17 cellular contexts compared by ENCODE assay signal in the genomic region with DNA sequence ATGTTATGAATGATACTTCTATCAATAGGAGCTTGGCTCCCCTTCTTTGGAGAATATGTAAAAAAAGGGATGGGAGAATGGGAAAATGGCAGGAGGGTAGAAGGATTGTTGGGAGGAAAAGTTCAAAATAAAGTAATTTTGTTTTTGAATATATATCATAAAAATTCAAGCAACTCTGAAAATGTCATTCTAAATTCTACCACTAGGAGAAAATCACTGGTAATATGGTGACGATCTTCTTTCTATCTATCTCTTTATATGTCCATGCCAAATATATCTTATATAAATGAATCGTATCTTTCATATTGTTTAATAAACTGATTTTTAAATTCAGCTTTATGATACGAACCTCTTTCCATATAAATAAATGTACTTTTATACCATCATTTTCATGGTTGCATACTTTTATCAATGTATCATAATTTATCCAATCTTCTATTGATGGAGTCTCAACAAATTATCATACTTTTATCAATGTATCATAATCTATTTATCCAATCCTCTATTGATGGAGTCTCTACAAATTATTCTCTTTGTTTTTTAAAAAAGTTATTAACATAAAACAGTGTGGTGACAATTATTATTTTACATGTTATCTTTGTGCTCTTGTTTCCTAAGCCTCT.
A peak's percentile ranks its signal among the peaks of the same experiment; 100 is the strongest.
DNase-seq lines count a peak whose midpoint lies in the region; TF ChIP-seq lines count a peak whose summit lies in the region.
"Had no signal": no experiment of that assay in that cellular context is flagged by ENCODE, and none has a peak within 500 bp of the region (broad histone marks: within the 10 kb centered on the region; RNA-seq: fewer than 3 reads in every experiment).

No MANE protein-coding gene starts in this region.

- H3K9me3 Mint-ChIP-seq in endothelial cell (ENCODE audit: unreplicated experiment): no peaks in the 10 kb centered on the region
- H3K9me3 Mint-ChIP-seq: stimulated activated naive CD8-positive, alpha-beta T cell treated with anti-CD3 and anti-CD28 coated beads, Interleukin-15, Interleukin-2, amounts not matched to agents 100 ng/mL and 50 ng/mL, for 24 hours had no signal

- DNase-seq in DMS53 (lab: John Stamatoyannopoulos, UW): peak; percentile 44
- no peak for DNase-seq in DMS53 treated with DMSO at 0.1 percent for 48 hours (lab: John Stamatoyannopoulos, UW; ENCODE audit: unreplicated experiment)
- DNase-seq in NAMALWA (ENCODE audit: low spot score): peak; percentile 21
- no peak for DNase-seq in endothelial cell (ENCODE audit: low spot score)
- DNase-seq in retinal pigment epithelial cell (ENCODE audit: low read depth): no peak
- no peak for DNase-seq in NCI-H146 (lab: John Stamatoyannopoulos, UW)
- no peak for DNase-seq in nucleus accumbens (lab: John Stamatoyannopoulos, UW)
- DNase-seq in anterior cingulate cortex (lab: John Stamatoyannopoulos, UW): no peak
- DNase-seq: activated CD4-positive, CD25-positive, alpha-beta regulatory T cell; activated CD8-positive, alpha-beta memory T cell treated with anti-CD3 and anti-CD28 coated beads, Interleukin-2, amount 50 U/mL, for 4 hours; DMS153; erythroblast; lower lobe of right lung; NCI-H226 had no signal

- H3K4me3 ChIP-seq in retinal pigment epithelial cell (ENCODE audit: low read length): no peak overlapping the region
- H3K4me3 ChIP-seq: lower lobe of right lung, skin epidermis had no signal

- H3K36me3 Mint-ChIP-seq in endothelial cell (ENCODE audit: low read depth, unreplicated experiment): no peaks in the 10 kb centered on the region
- H3K36me3 Mint-ChIP-seq: activated naive CD8-positive, alpha-beta T cell had no signal

- H3K4me3 Mint-ChIP-seq in endothelial cell (ENCODE audit: unreplicated experiment): no peak overlapping the region
- H3K4me3 Mint-ChIP-seq: activated naive CD8-positive, alpha-beta T cell; stimulated activated naive CD8-positive, alpha-beta T cell treated with anti-CD3 and anti-CD28 coated beads, Interleukin-15, Interleukin-2, amounts not matched to agents 100 ng/mL and 50 ng/mL, for 24 hours had no signal

- no peak overlapping the region for H3K27ac Mint-ChIP-seq in endothelial cell (ENCODE audit: unreplicated experiment)
- H3K27ac Mint-ChIP-seq: activated naive CD8-positive, alpha-beta T cell; stimulated activated naive CD8-positive, alpha-beta T cell treated with anti-CD3 and anti-CD28 coated beads, Interleukin-15, Interleukin-2, amounts not matched to agents 100 ng/mL and 50 ng/mL, for 24 hours had no signal

- no peaks in the 10 kb centered on the region for H3K27me3 Mint-ChIP-seq in endothelial cell (ENCODE audit: unreplicated experiment)

- TF ChIP-seq CTCF in endothelial cell (IDR thresholded peaks at IDR 0.05; ENCODE audit: unreplicated experiment) (peak; percentile 69), retinal pigment epithelial cell (conservative IDR thresholded peaks at IDR 0.05; ENCODE audit: low read depth, low read length) (peak; percentile 17)

- peaks cover 11% of the 10 kb centered on the region for H3K4me1 Mint-ChIP-seq in endothelial cell (ENCODE audit: unreplicated experiment)

Comparison
In these comparisons a context has a peak if more than half of its experiments do, and no peak if none do; other contexts are left out.
1. DNase-seq: peak in DMS53 (single experiment) and NAMALWA (single experiment); none in DMS53 treated with DMSO at 0.1 percent for 48 hours (single experiment), endothelial cell (single experiment), retinal pigment epithelial cell (single experiment), NCI-H146 (single experiment), nucleus accumbens (0 of 56) and anterior cingulate cortex (0 of 58).